ENCODE assay signal across 8 cellular contexts in the genomic region with DNA sequence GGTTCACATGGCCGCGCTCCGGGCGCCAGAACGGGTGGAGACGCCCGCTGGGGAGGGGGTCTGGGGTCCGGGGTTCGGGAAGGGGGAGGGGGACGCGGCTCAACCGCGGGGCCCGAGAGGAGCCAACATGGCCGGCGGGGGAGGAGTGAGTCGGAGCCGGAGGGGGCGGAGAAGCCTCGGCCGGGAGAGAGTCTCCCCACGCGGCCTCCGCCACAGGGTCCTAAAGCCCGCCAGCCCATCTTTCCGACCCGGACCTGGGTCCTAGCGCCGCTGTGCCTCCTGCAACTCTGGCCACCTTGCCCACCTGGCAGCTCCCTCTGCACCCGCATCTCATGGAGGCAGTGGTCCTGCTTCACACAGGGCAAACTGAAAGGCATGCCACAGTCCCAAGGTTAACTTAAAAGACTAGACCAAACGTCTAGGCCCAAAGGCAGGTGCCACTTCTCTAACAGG. TPM values are rescaled to one million over a fixed set of nuclear protein-coding genes. Genes with fewer than 3 reads are reported as not detected.
DNase-seq lines count a peak whose midpoint lies in the region; ATAC-seq and TF ChIP-seq lines count a peak whose summit lies in the region.

A gene (minus strand): TSS at position 147 of the 453 bp plus-strand sequence. CDS start 12,796 bp downstream, outside the sequence.

- H3K36me3 ChIP-seq in HUES64 (ENCODE audit: insufficient read depth, low read length) (peaks cover 14% of the 10 kb centered on the region), OCI-LY7 (ENCODE audit: insufficient read depth, low read length) (peaks cover 22% of the 10 kb centered on the region)

- TF ChIP-seq CTCF in OCI-LY7 (conservative IDR thresholded peaks at IDR 0.05; ENCODE audit: low read length), result no peak

- peak within 1 kb of the TSS; percentile 76 for H3K27ac ChIP-seq in HUES64 (ENCODE audit: low read depth, low read length)
- peak within 1 kb of the TSS; percentile 92 for H3K27ac ChIP-seq in OCI-LY7 (ENCODE audit: low read depth, low read length, poor library complexity, severe bottlenecking)

- H3K9me3 ChIP-seq in HUES64 (ENCODE audit: insufficient read depth, low read depth, low read length) (no peaks in the 10 kb centered on the region), OCI-LY7 (ENCODE audit: low read length) (no peaks in the 10 kb centered on the region)

- DNase-seq in COR-L47 (lab: John Stamatoyannopoulos, UW) (peak; percentile 83), OCI-LY7 (ENCODE audit: low spot score) (peak; percentile 89), mesenteric fat pad (ENCODE audit: low spot score) (peak; percentile 95)
- DNase-seq in activated CD8-positive, alpha-beta memory T cell treated with anti-CD3 and anti-CD28 coated beads, Interleukin-2, amount 50 U/mL, for 4 hours, result peak; percentile 85
- peak; percentile 70 for DNase-seq in stimulated activated CD8-positive, alpha-beta memory T cell treated with anti-CD3 and anti-CD28 coated beads, Interleukin-15, amount 100 ng/mL, for 1 hour (ENCODE audit: low read depth)

- H3K27me3 ChIP-seq in HUES64 (ENCODE audit: insufficient read depth, low read length), result no peaks in the 10 kb centered on the region

- in situ Hi-C loops in endometrial microvascular endothelial cells (cut with HindIII; ENCODE audit: inconsistent ontology term, low pct_unique_long_range_greater_than_20kb, low sequenced_read_pairs), result no loop called here

- peaks cover 6% of the 10 kb centered on the region; the same call in 1 of the 2 replicates for H4K20me1 ChIP-seq in OCI-LY7 (ENCODE audit: insufficient read depth, low read length)

- POLR2A ChIA-PET in OCI-LY7 (lab: Charles Lee), result interaction anchor here (1.3 kb wide), 1 partner anchor 16 kb away, joined by 5 read pairs; no protein-coding TSS in a partner anchor

- H3K79me2 ChIP-seq in OCI-LY7 (ENCODE audit: insufficient read depth, low read depth, low read length), result peaks cover 90% of the 10 kb centered on the region

- CTCF ChIA-PET in OCI-LY7 (lab: Charles Lee; ENCODE audit: unreplicated experiment), result interaction anchor here (0.6 kb wide), 1 partner anchor 376 kb away, joined by 5 read pairs; no protein-coding TSS in a partner anchor

- H3K9ac ChIP-seq in HUES64 (ENCODE audit: low read depth, low read length), result peak within 1 kb of the TSS; percentile 80

- H3K4me1 ChIP-seq in HUES64 (ENCODE audit: insufficient read depth, low read length) (peaks cover 34% of the 10 kb centered on the region), OCI-LY7 (ENCODE audit: insufficient read depth, low read length, poor library complexity, severe bottlenecking) (peaks cover 61% of the 10 kb centered on the region)

- intact Hi-C loops in OCI-LY7 (cut with micrococcal nuclease; ENCODE audit: unreplicated experiment), result loop anchor here (10.0 kb wide), 1 partner anchor 515 kb away; a partner anchor contains a TSS

- H3K9me2 ChIP-seq in OCI-LY7 (ENCODE audit: insufficient read depth, low read length), result no peaks in the 10 kb centered on the region

- ATAC-seq in GM21423 (IDR thresholded peaks at IDR 0.05; ENCODE audit: unreplicated experiment), result peak; percentile 52

- peak within 1 kb of the TSS; percentile 73 for H3K4me2 ChIP-seq in OCI-LY7 (ENCODE audit: low read length)

- no TSS peak for BruUV-seq in OCI-LY7 (replicated peaks; lab: Mats Ljungman, UMichigan)

- under 1% methylated on average over 31 of the region's 31 CpGs for WGBS in HUES64

- peak within 1 kb of the TSS; percentile 63; the same call in 1 of the 2 replicates for H2AFZ ChIP-seq in OCI-LY7 (ENCODE audit: low read length)

- peak within 1 kb of the TSS; percentile 90 for H3K4me3 ChIP-seq in HUES64 (ENCODE audit: low read length)
- peak within 1 kb of the TSS; percentile 99 for H3K4me3 ChIP-seq in OCI-LY7 (ENCODE audit: low read depth, low read length, poor library complexity, severe bottlenecking)

RNA-seq across cellular contexts. Expression of the gene that starts here (rescaled TPM):
- 53.3 TPM for polyA plus RNA-seq in HUES64 (2013, experiment 1 of 2)
- polyA plus RNA-seq in HUES64 (2013, experiment 2 of 2), result 58.5 TPM
- 37.5 and 40.6 TPM in 2 replicates for total RNA-seq in OCI-LY7 (2014; rRNA removed; shearing (Covaris generic))
- total RNA-seq in OCI-LY7 (2022), result 139 and 153 TPM in 2 replicates
- total RNA-seq in endometrial microvascular endothelial cells (ENCODE audit: inconsistent ontology term), result 34.2 TPM
- total RNA-seq in mesenteric fat pad, result 81.2 TPM

Comparison
In these comparisons a context has a peak if more than half of its experiments do, and no peak if none do; other contexts are left out.
1. Peak in every context shown above with its lines: DNase-seq, ATAC-seq, H3K4me3 ChIP-seq and H3K27ac ChIP-seq.